In the genomic region with DNA sequence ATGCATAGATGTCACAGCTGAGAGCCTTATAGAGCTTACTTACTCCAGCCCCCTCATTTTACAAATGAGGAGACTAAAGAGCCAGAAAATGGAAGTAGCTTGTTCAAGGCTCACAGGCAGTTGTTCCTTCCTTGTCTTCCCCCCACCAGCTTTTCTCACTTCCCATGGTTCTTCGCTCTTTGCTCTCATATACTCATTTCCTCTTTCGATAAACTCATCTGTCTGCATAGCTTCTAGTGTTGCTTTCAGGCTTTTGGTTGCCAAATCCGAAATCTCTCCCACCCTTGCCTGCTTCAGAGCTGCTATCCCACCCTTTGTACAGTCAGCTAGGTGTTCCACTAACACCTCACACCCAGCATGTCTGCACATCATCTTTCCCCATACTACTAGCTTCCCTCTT, we compare ENCODE assay signal across 9 cellular contexts. TPM values are rescaled to one million over a fixed set of nuclear protein-coding genes. Genes with fewer than 3 reads are reported as not detected.
A peak's percentile ranks its signal among the peaks of the same experiment; 100 is the strongest.
DNase-seq lines count a peak whose midpoint lies in the region; ATAC-seq lines count a peak whose summit lies in the region.
"Had no signal": no experiment of that assay in that cellular context is flagged by ENCODE, and none has a peak within 500 bp of the region (broad histone marks: within the 10 kb centered on the region; RNA-seq: fewer than 3 reads in every experiment).

No MANE protein-coding gene starts in this region.

- no peaks in the 10 kb centered on the region for H3K36me3 Mint-ChIP-seq in natural killer cell treated with Interleukin-12 subunit alpha and Interleukin-12 subunit beta and Interleukin-15 and Interleukin-18, amount 100 ng/mL, for 72 hours

- peak overlapping the region; percentile 82 for H3K4me3 Mint-ChIP-seq in natural killer cell treated with Interleukin-12 subunit alpha and Interleukin-12 subunit beta and Interleukin-15 and Interleukin-18, amount 100 ng/mL, for 72 hours

- H3K27ac Mint-ChIP-seq in natural killer cell treated with Interleukin-12 subunit alpha and Interleukin-12 subunit beta and Interleukin-15 and Interleukin-18, amount 100 ng/mL, for 72 hours: peak overlapping the region; percentile 74 to 75

- no peaks in the 10 kb centered on the region for H3K27me3 Mint-ChIP-seq in natural killer cell treated with Interleukin-12 subunit alpha and Interleukin-12 subunit beta and Interleukin-15 and Interleukin-18, amount 100 ng/mL, for 72 hours

- DNase-seq in SIG-M5 treated with dmso at 0.1 percent for 504 hours (lab: John Stamatoyannopoulos, UW; ENCODE audit: unreplicated experiment) (peak; percentile 83), left colon (no peak), mucosa of gallbladder (ENCODE audit: low spot score) (no peak), sciatic nerve (ENCODE audit: low spot score) (no peak), NCI-H2227 treated with DMSO at 0.1 percent for 48 hours (lab: John Stamatoyannopoulos, UW) (no peak)
- DNase-seq in natural killer cell treated with Interleukin-12 subunit alpha and Interleukin-12 subunit beta and Interleukin-15 and Interleukin-18, amount 100 ng/mL, for 72 hours (ENCODE audit: low spot score): no peak

- ATAC-seq in GM18868 (IDR thresholded peaks at IDR 0.05; ENCODE audit: unreplicated experiment): peak; percentile 87
- ATAC-seq in HG02884 (IDR thresholded peaks at IDR 0.05; ENCODE audit: unreplicated experiment): peak; percentile 83
- peak in 1 of 2 donors; percentile 51 for ATAC-seq in natural killer cell treated with Interleukin-12 subunit alpha and Interleukin-12 subunit beta and Interleukin-15 and Interleukin-18, amount 100 ng/mL, for 72 hours
- no peak for ATAC-seq in left colon
- no peak for ATAC-seq in sciatic nerve

- H3K9me3 Mint-ChIP-seq in natural killer cell treated with Interleukin-12 subunit alpha and Interleukin-12 subunit beta and Interleukin-15 and Interleukin-18, amount 100 ng/mL, for 72 hours: no peaks in the 10 kb centered on the region

- H3K4me1 Mint-ChIP-seq in natural killer cell treated with Interleukin-12 subunit alpha and Interleukin-12 subunit beta and Interleukin-15 and Interleukin-18, amount 100 ng/mL, for 72 hours (ENCODE audit: low read depth in 2 of 2): peaks cover 14 to 19% of the 10 kb centered on the region in 2 donors

- intact Hi-C loops in left colon (cut with DNase I, micrococcal nuclease) (no loop called here), sciatic nerve (cut with DNase I) (no loop called here)

RNA-seq across cellular contexts. Expression of gene GJB1, which starts 25.0 kb away (rescaled TPM):
- not detected for total RNA-seq in natural killer cell treated with Interleukin-12 subunit alpha and Interleukin-12 subunit beta and Interleukin-15 and Interleukin-18, amount 100 ng/mL, for 72 hours
- total RNA-seq in left colon (10 to 100 TPM; 67.9 to 72.6 TPM), mucosa of gallbladder (228 TPM), sciatic nerve (17.5 TPM)
- total RNA-seq: astrocyte had no signal

RNA-seq across cellular contexts. Expression of gene NLGN3, which starts 53.4 kb away (rescaled TPM):
- 1 to 10 TPM in 1 of 2 donors, under 1 TPM in 1; 0.78 to 1.6 TPM for total RNA-seq in natural killer cell treated with Interleukin-12 subunit alpha and Interleukin-12 subunit beta and Interleukin-15 and Interleukin-18, amount 100 ng/mL, for 72 hours
- total RNA-seq in left colon (1 to 10 TPM in 1 of 2 donors, under 1 TPM in 1; 0.67 to 1.1 TPM), mucosa of gallbladder (2.5 TPM), sciatic nerve (20.6 TPM)

RNA-seq across cellular contexts. Expression of gene ZMYM3, which starts 55.9 kb away (rescaled TPM):
- 10 to 100 TPM; 14.7 to 16.8 TPM for total RNA-seq in natural killer cell treated with Interleukin-12 subunit alpha and Interleukin-12 subunit beta and Interleukin-15 and Interleukin-18, amount 100 ng/mL, for 72 hours
- total RNA-seq in left colon: 10 to 100 TPM; 15.9 to 17.0 TPM
- 46.9 TPM for total RNA-seq in mucosa of gallbladder
- 28.8 TPM for total RNA-seq in sciatic nerve

Comparison
In these comparisons a context has a peak if more than half of its experiments do, and no peak if none do; other contexts are left out.
1. ATAC-seq: peak in GM18868 (single experiment) and HG02884 (single experiment); none in left colon (single experiment) and sciatic nerve (single experiment).
2. RNA of gene GJB1, which starts 25.0 kb away (total RNA-seq): 228 TPM in mucosa of gallbladder (single experiment), 67.9 to 72.6 TPM in left colon and 17.5 TPM in sciatic nerve (single experiment); not detected in natural killer cell treated with Interleukin-12 subunit alpha and Interleukin-12 subunit beta and Interleukin-15 and Interleukin-18, amount 100 ng/mL, for 72 hours; every median in the first group is over 10 times any median in the second.